1 cellular context compared by ENCODE assay signal in genomic region chr6:1766663-1767062, GRCh38.
TF ChIP-seq lines count a peak whose summit lies in the region.

No MANE protein-coding gene starts in this region.

TF ChIP-seq in HepG2, 621 proteins besides CTCF, POLR2A, EP300 and RAD21 (continued from another document):
- TF ChIP-seq ZNF441 (CRISPR knock-in tag; IDR thresholded peaks at IDR 0.05; ENCODE audit: borderline replicate concordance): no peak
- TF ChIP-seq ZNF567 (CRISPR knock-in tag; IDR thresholded peaks at IDR 0.05; ENCODE audit: borderline replicate concordance): no peak
- no peak for TF ChIP-seq ZBTB40 (IDR thresholded peaks at IDR 0.05)
- no peak for TF ChIP-seq ZBTB40 (CRISPR knock-in tag; IDR thresholded peaks at IDR 0.05)
- TF ChIP-seq, protein P1, sequence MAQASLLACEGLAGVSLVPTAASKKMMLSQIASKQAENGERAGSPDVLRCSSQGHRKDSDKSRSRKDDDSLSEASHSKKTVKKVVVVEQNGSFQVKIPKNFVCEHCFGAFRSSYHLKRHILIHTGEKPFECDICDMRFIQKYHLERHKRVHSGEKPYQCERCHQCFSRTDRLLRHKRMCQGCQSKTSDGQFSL (CRISPR knock-in tag; IDR thresholded peaks at IDR 0.05): no peak
- TF ChIP-seq SRY (CRISPR knock-in tag; IDR thresholded peaks at IDR 0.05): no peak
- no peak for TF ChIP-seq ATF7 (IDR thresholded peaks at IDR 0.05)
- no peak for TF ChIP-seq ATF7 (CRISPR knock-in tag; IDR thresholded peaks at IDR 0.05)
- no peak for TF ChIP-seq BCL6 (CRISPR knock-in tag; IDR thresholded peaks at IDR 0.05)
TF ChIP-seq in HepG2: peak in this region for 0.
